ENCODE assay signal across 8 cellular contexts in genomic region chr10:80462277-80462985, GRCh38. TPM values are rescaled to one million over a fixed set of nuclear protein-coding genes. Genes with fewer than 3 reads are reported as not detected.
DNase-seq lines count a peak whose midpoint lies in the region; ATAC-seq and TF ChIP-seq lines count a peak whose summit lies in the region.

No MANE protein-coding gene starts in this region.

- H3K4me1 ChIP-seq in mucosa of rectum (ENCODE audit: control insufficient read depth in 2 of 2, insufficient read depth in 2 of 2, low read length in 2 of 2) (peaks cover 80 to 94% of the 10 kb centered on the region in 2 donors), urinary bladder (ENCODE audit: insufficient read depth) (peaks cover 5% of the 10 kb centered on the region)

- no peaks in the 10 kb centered on the region for H3K27me3 ChIP-seq in mucosa of rectum (ENCODE audit: control insufficient read depth in 2 of 2, insufficient read depth in 2 of 2, low read length in 2 of 2)

- H3K9me3 ChIP-seq in mucosa of rectum (ENCODE audit: control insufficient read depth in 2 of 2, low read length in 2 of 2), result no peaks in the 10 kb centered on the region

- no peak for ATAC-seq in esophagus mucosa

- DNase-seq in activated effector memory CD4-positive, alpha-beta T cell treated with anti-CD3 and anti-CD28 coated beads, Interleukin-2, amount 50 U/mL, for 16 hours, result peak; percentile 51
- no peak for DNase-seq in activated effector memory CD4-positive, alpha-beta T cell treated with Interleukin-2 at 50 U/mL for 16 hours
- DNase-seq in coronary artery (ENCODE audit: low spot score) (no peak), NCI-H748 treated with DMSO at 0.1 percent for 48 hours (lab: John Stamatoyannopoulos, UW) (no peak), D341Med (ENCODE audit: low spot score) (no peak)

- WGBS in urinary bladder, result 43% methylated on average over 8 of the region's 8 CpGs

- H3K36me3 ChIP-seq in mucosa of rectum (ENCODE audit: control insufficient read depth in 2 of 2, insufficient read depth in 2 of 2, low read length in 2 of 2), result no peaks in the 10 kb centered on the region
- H3K36me3 ChIP-seq in urinary bladder (ENCODE audit: insufficient read depth), result no peaks in the 10 kb centered on the region

- H3K4me3 ChIP-seq in coronary artery (peak overlapping the region; percentile 52), mucosa of rectum (ENCODE audit: low read length in 2 of 2) (no peak overlapping the region), urinary bladder (ENCODE audit: low read depth, low read length) (no peak overlapping the region)

- H3K9ac ChIP-seq in mucosa of rectum (ENCODE audit: low read depth in 1 of 2, low read length in 2 of 2), result peak overlapping the region in 1 of 2 donors; percentile 29

- H3K27ac ChIP-seq in coronary artery, result peak overlapping the region; percentile 56 to 83
- H3K27ac ChIP-seq in mucosa of rectum (ENCODE audit: low read depth in 2 of 2, low read length in 2 of 2), result peak overlapping the region; percentile 73 to 89
- peak overlapping the region; percentile 73 for H3K27ac ChIP-seq in urinary bladder (ENCODE audit: low read depth)

- no peak for TF ChIP-seq CTCF in coronary artery (IDR thresholded peaks at IDR 0.05)

RNA-seq across cellular contexts. Expression of gene TSPAN14, which starts 8.3 kb away (rescaled TPM):
- total RNA-seq in urinary bladder (26.4 TPM), esophagus mucosa (94.6 TPM)
- polyA plus RNA-seq in urinary bladder, result 65.1 TPM

RNA-seq across cellular contexts. Expression of gene PRXL2A, which starts 54.1 kb away (rescaled TPM):
- total RNA-seq in urinary bladder (52.9 TPM), esophagus mucosa (209 TPM)
- polyA plus RNA-seq in urinary bladder, result 59.1 TPM
